ENCODE assay signal across 7 cellular contexts in the genomic region with DNA sequence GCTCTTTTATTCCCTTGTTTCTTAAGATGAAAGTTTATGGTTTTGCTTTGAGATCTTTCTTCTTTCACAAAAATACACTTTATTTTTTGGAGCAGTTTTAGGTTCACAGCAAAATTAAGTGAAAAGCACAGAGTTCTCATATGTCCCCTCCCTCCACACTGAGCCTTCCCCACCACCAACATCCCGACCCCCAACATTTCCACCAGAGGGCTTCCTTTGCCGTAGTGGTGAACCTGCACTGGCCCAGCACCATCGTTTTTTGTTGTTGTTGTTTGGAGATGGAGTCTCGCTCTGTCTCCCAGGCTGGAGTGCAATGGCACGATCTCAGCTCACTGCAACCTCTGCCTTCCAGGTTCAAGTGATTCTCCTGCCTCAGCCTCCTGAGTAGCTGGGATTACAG. TPM values are rescaled to one million over a fixed set of nuclear protein-coding genes. Genes with fewer than 3 reads are reported as not detected.
DNase-seq lines count a peak whose midpoint lies in the region; ATAC-seq and TF ChIP-seq lines count a peak whose summit lies in the region.
"Not testable (repeated sequence)": the region's sequence is repeated elsewhere in the genome, so short reads cannot be mapped to it uniquely, and the experiment has no call there.

No MANE protein-coding gene starts in this region.

- not testable (repeated sequence) for H3K27me3 Mint-ChIP-seq in WTC11 (ENCODE audit: low read depth); dendritic cell treated with granulocyte-macrophage colony-stimulating factor and Interleukin-4, amounts not matched to agents 40 ng/mL and 50 ng/mL, for 4 days; neural progenitor cell (ENCODE audit: insufficient read depth, low read depth)

- H2AFZ ChIP-seq in DND-41 (ENCODE audit: low read depth, low read length) = not testable (repeated sequence)
- peak overlapping the region; percentile 29 for H2AFZ ChIP-seq in neural progenitor cell (replicated peaks)

- H3K36me3 Mint-ChIP-seq in WTC11; dendritic cell treated with granulocyte-macrophage colony-stimulating factor and Interleukin-4, amounts not matched to agents 40 ng/mL and 50 ng/mL, for 4 days (ENCODE audit: low read depth); neural progenitor cell: not testable (repeated sequence)

- CTCF ChIA-PET in WTC11 (lab: Charles Lee) = interaction anchor here (0.8 to 1.6 kb wide), 5 partner anchors 8 to 131 kb away, joined by 3 to 11 read pairs (median 6); no protein-coding TSS in a partner anchor

- not testable (repeated sequence) for H3K4me2 ChIP-seq in DND-41 (ENCODE audit: insufficient read depth, low read length); neural progenitor cell

- DNase-seq in DND-41; WTC11 (ENCODE audit: low spot score); left ventricle myocardium inferior: not testable (repeated sequence)
- DNase-seq in H7 (peak; percentile 84), iPS-NIHi7 (ENCODE audit: extremely low spot score) (peak; percentile 59), neural progenitor cell (ENCODE audit: low spot score) (peak; percentile 29)

- H3K4me1 ChIP-seq in DND-41 (ENCODE audit: insufficient read depth, low read length); left ventricle myocardium inferior; neural progenitor cell: not testable (repeated sequence)

- POLR2A ChIA-PET in WTC11 (lab: Charles Lee) = not testable (repeated sequence)

- H3F3A ChIP-seq in neural progenitor cell (ENCODE audit: low read depth) = not testable (repeated sequence)

- not testable (repeated sequence) for H4K20me1 ChIP-seq in DND-41 (ENCODE audit: insufficient read depth, low read length); neural progenitor cell (ENCODE audit: low read depth)

- ATAC-seq in DND-41 (ENCODE audit: insufficient read depth, low read depth) = not testable (repeated sequence)
- peak; percentile 82 for ATAC-seq in WTC11

- H3K9me3 Mint-ChIP-seq in WTC11; dendritic cell treated with granulocyte-macrophage colony-stimulating factor and Interleukin-4, amounts not matched to agents 40 ng/mL and 50 ng/mL, for 4 days; neural progenitor cell: not testable (repeated sequence)

- not testable (repeated sequence) for H3K27ac ChIP-seq in DND-41 (ENCODE audit: low read length); left ventricle myocardium inferior (replicated peaks); neural progenitor cell

- H3K4me3 ChIP-seq in DND-41 (ENCODE audit: low read depth in 1 of 2, low read length in 2 of 2); H7 (ENCODE audit: insufficient read depth, low read depth, low read length); left ventricle myocardium inferior; neural progenitor cell: not testable (repeated sequence)

- H3K4me1 Mint-ChIP-seq in WTC11, neural progenitor cell: not testable (repeated sequence)
- H3K4me1 Mint-ChIP-seq in dendritic cell treated with granulocyte-macrophage colony-stimulating factor and Interleukin-4, amounts not matched to agents 40 ng/mL and 50 ng/mL, for 4 days (ENCODE audit: low read depth) = peaks cover 28% of the 10 kb centered on the region

- H3K4me3 Mint-ChIP-seq in WTC11; dendritic cell treated with granulocyte-macrophage colony-stimulating factor and Interleukin-4, amounts not matched to agents 40 ng/mL and 50 ng/mL, for 4 days; neural progenitor cell: not testable (repeated sequence)

- H3K9ac ChIP-seq in DND-41 (ENCODE audit: low read depth, low read length); neural progenitor cell: not testable (repeated sequence)

- peak; percentile 11 for TF ChIP-seq CTCF in DND-41 (IDR thresholded peaks at IDR 0.05; ENCODE audit: borderline replicate concordance, extremely low read depth, low read length, poor library complexity, severe bottlenecking)
- not testable (repeated sequence) for TF ChIP-seq CTCF in WTC11 (IDR thresholded peaks at IDR 0.05); neural progenitor cell (IDR thresholded peaks at IDR 0.05)
- TF ChIP-seq CTCF in left ventricle myocardium inferior (IDR thresholded peaks at IDR 0.05; ENCODE audit: borderline replicate concordance) = peak; percentile 31

- not testable (repeated sequence) for H3K9me3 ChIP-seq in DND-41 (ENCODE audit: insufficient read depth, low read length, severe bottlenecking); left ventricle myocardium inferior (replicated peaks); neural progenitor cell (ENCODE audit: low read depth)

- not testable (repeated sequence) for H3K36me3 ChIP-seq in DND-41 (ENCODE audit: insufficient read depth, low read length); H7 (replicated peaks; ENCODE audit: control insufficient read depth, insufficient read depth, low read length); left ventricle myocardium inferior; neural progenitor cell

- H3K27me3 ChIP-seq in DND-41 (ENCODE audit: insufficient read depth, low read length, poor library complexity); H7 (ENCODE audit: control insufficient read depth, insufficient read depth, low read length); left ventricle myocardium inferior (ENCODE audit: low read depth); neural progenitor cell: not testable (repeated sequence)

- intact Hi-C loops in dendritic cell treated with granulocyte-macrophage colony-stimulating factor and Interleukin-4, amounts not matched to agents 40 ng/mL and 50 ng/mL, for 4 days (cut with micrococcal nuclease); left ventricle myocardium inferior (cut with micrococcal nuclease): not testable (repeated sequence)

- H3K79me2 ChIP-seq in DND-41 (ENCODE audit: insufficient read depth, low read length); neural progenitor cell (ENCODE audit: low read depth): not testable (repeated sequence)

- H3K27ac Mint-ChIP-seq in WTC11 = 0 out of 2 replicates have a peak overlapping the region, but pooled peaks have one; percentile 17
- H3K27ac Mint-ChIP-seq in dendritic cell treated with granulocyte-macrophage colony-stimulating factor and Interleukin-4, amounts not matched to agents 40 ng/mL and 50 ng/mL, for 4 days = peak overlapping the region; percentile 19
- not testable (repeated sequence) for H3K27ac Mint-ChIP-seq in neural progenitor cell

RNA-seq across cellular contexts. Expression of gene AGPAT3, which starts 20.1 kb away (rescaled TPM):
- 9.2 and 11.4 TPM in 2 replicates for total RNA-seq in H7 (2014; rRNA removed; shearing (Covaris generic))
- total RNA-seq in WTC11 (2021) (5.6 to 9.7 TPM (median 9.4 TPM) in 3 replicates), left ventricle myocardium inferior (79.6 TPM), neural progenitor cell (ENCODE audit: low replicate concordance) (7.8 and 8.7 TPM in 2 replicates)

RNA-seq across cellular contexts. Expression of gene RRP1, which starts 55.5 kb away (rescaled TPM):
- total RNA-seq in H7 (2014; rRNA removed; shearing (Covaris generic)) = 43.5 and 45.7 TPM in 2 replicates
- total RNA-seq in WTC11 (2021) (45.0 to 53.0 TPM (median 45.9 TPM) in 3 replicates), left ventricle myocardium inferior (8.5 TPM), neural progenitor cell (ENCODE audit: low replicate concordance) (18.4 and 32.5 TPM in 2 replicates)
